1 cellular context compared by ENCODE assay signal in the genomic region with DNA sequence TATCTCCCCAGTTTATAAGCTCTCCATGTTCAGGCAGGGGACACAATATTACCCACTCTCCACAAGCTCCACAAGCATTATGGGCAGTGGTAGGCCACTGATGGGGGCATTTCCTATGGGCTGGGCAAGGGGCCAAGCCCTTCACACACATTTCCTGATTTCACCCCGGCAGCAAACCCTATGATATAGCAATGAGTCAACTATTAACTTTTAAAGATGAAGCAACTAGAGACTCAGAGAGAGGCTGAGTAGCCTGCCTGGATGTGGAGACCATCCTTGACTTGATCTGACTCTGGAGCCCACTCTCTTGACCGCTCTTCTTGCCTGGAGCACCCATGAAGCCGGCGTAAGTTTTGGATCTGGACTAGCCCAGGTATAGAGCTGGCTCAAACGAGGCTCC.
TF ChIP-seq lines count a peak whose summit lies in the region.

No MANE protein-coding gene starts in this region.

TF ChIP-seq in endothelial cell of umbilical vein, 7 proteins besides CTCF, POLR2A, EP300 and RAD21:
- TF ChIP-seq FOS (IDR thresholded peaks at IDR 0.05; ENCODE audit: borderline replicate concordance, insufficient read depth, low read length) = no peak
- TF ChIP-seq, protein P1, sequence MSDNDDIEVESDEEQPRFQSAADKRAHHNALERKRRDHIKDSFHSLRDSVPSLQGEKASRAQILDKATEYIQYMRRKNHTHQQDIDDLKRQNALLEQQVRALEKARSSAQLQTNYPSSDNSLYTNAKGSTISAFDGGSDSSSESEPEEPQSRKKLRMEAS (IDR thresholded peaks at IDR 0.05; ENCODE audit: insufficient read depth, insufficient read length) = no peak
- TF ChIP-seq EZH2 (IDR thresholded peaks at IDR 0.05; ENCODE audit: borderline replicate concordance, low read depth, low read length, severe bottlenecking) = no peak
- TF ChIP-seq MYC (IDR thresholded peaks at IDR 0.05; ENCODE audit: low read depth, low read length) = no peak
- no peak for TF ChIP-seq JUN (IDR thresholded peaks at IDR 0.05; ENCODE audit: borderline replicate concordance, insufficient read depth, insufficient read length, low read depth)
- no peak for TF ChIP-seq POLR2AphosphoS5 (IDR thresholded peaks at IDR 0.05; ENCODE audit: insufficient read depth, low read depth, low read length)
- no peak for TF ChIP-seq GATA2 (IDR thresholded peaks at IDR 0.05; ENCODE audit: insufficient read depth, insufficient read length, low read depth, low read length)
